In the genomic region with DNA sequence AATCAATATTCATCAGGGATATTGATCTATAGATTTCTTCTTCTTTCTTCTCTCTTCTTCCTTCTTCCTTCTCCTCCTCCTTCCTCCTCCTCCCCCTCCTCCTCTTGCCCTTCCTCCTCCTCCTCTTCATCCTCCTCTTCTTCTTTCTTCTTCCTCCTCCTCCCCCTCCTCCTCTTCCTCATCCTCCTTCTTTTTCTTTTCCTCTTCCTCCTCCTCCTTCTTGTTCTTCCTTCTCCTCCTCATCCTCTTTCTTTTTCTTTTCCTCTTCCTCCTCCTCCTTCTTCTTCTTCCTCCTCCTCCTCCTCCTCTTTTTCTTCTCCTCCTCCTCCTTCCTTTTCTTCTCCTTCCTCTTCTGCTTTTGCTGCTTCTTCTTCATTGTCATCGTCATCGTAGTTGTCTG, we compare ENCODE assay signal across 29 cellular contexts.
"Had no signal": no experiment of that assay in that cellular context is flagged by ENCODE, and none has a peak within 500 bp of the region (broad histone marks: within the 10 kb centered on the region; RNA-seq: fewer than 3 reads in every experiment).

No MANE protein-coding gene starts in this region.

- H3K4me1 ChIP-seq: colonic mucosa, esophagus muscularis mucosa, esophagus squamous epithelium, foreskin keratinocyte, gastrocnemius medialis, gastroesophageal sphincter, heart left ventricle, heart right ventricle had no signal

- H3K27ac Mint-ChIP-seq: dendritic cell treated with granulocyte-macrophage colony-stimulating factor and Interleukin-4, amounts not matched to agents 40 ng/mL and 50 ng/mL, for 4 days; effector memory CD8-positive, alpha-beta T cell; endodermal cell had no signal

- ATAC-seq: effector memory CD8-positive, alpha-beta T cell; esophagus mucosa; foreskin keratinocyte; gastrocnemius medialis; gastroesophageal sphincter; heart left ventricle; heart right ventricle had no signal

- H3K4me2 ChIP-seq: hepatocyte had no signal

- H3K4me3 Mint-ChIP-seq: dendritic cell treated with granulocyte-macrophage colony-stimulating factor and Interleukin-4, amounts not matched to agents 40 ng/mL and 50 ng/mL, for 4 days; effector memory CD8-positive, alpha-beta T cell; endodermal cell had no signal

- H3K9me3 ChIP-seq: colonic mucosa, gastrocnemius medialis had no signal

- H2AFZ ChIP-seq: hepatocyte had no signal

- H3K27me3 Mint-ChIP-seq: dendritic cell treated with granulocyte-macrophage colony-stimulating factor and Interleukin-4, amounts not matched to agents 40 ng/mL and 50 ng/mL, for 4 days had no signal

- FAIRE-seq: endometrium, endothelial cell of umbilical vein, frontal cortex had no signal

- H3K27ac ChIP-seq: colonic mucosa, coronary artery, dorsolateral prefrontal cortex, epithelial cell of prostate, esophagus muscularis mucosa, esophagus squamous epithelium, foreskin keratinocyte, gastrocnemius medialis, gastroesophageal sphincter, heart left ventricle, heart right ventricle, hepatocyte had no signal

- H3K36me3 ChIP-seq: colonic mucosa, esophagus muscularis mucosa, esophagus squamous epithelium, gastrocnemius medialis, gastroesophageal sphincter, heart left ventricle, heart right ventricle had no signal

- H3K4me3 ChIP-seq: colonic mucosa, coronary artery, dorsolateral prefrontal cortex, esophagus muscularis mucosa, esophagus squamous epithelium, gastrocnemius medialis, gastroesophageal sphincter, heart left ventricle, heart right ventricle, hepatocyte had no signal

- H3K9me3 Mint-ChIP-seq: effector memory CD8-positive, alpha-beta T cell had no signal

- H3K4me1 Mint-ChIP-seq: endodermal cell had no signal

- H3K27me3 ChIP-seq: colonic mucosa, esophagus muscularis mucosa, gastrocnemius medialis, gastroesophageal sphincter, hepatocyte had no signal

- DNase-seq: colonic mucosa; cortex of kidney; dermis blood vessel endothelial cell; dorsolateral prefrontal cortex; effector CD4-positive, alpha-beta T cell; effector CD8-positive, alpha-beta T cell; effector memory CD4-positive, alpha-beta T cell; effector memory CD8-positive, alpha-beta T cell; endodermal cell; erythroblast; esophagus squamous epithelium; foreskin fibroblast; foreskin keratinocyte; foreskin melanocyte; gastrocnemius medialis; glutamatergic neuron; head of caudate nucleus; heart left ventricle; heart right ventricle had no signal
